ENCODE assay signal across 28 cellular contexts in the genomic region with DNA sequence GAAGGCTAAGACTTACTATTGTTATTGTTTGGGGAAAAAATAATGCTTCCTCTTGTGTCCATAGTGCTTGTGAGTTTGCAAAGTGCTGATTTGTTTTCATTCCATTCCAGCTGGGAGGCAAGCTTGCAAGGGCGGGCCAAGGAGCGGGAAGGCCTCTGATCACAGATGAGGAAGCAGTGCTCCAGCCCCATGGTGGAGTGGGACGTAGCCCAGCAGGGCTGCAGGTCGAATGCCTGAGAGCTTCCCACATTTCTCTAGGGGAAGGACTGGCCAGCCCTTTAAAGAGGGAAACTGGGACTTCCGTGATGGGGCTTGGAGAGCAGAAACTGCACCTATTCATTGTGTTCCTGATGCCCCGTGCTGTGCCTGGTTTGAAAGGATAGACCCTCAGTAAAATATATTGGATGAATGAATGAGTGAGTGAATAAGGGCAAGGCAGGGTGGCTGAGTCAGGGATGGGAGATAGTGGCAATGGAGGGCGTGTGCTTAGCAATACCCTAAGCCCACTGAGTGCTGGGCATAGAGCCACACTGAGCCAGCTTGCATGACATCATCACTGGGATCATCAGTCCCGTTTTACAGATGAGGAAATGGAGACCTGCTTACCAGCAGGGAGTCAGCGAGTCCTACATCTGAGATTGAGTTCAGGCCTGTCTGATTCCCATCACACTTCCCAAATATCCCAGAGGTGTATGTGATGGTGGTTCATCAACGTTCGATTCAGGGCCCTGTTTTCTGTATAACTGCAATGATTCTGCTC.
"Had no signal": no experiment of that assay in that cellular context is flagged by ENCODE, and none has a peak within 500 bp of the region (broad histone marks: within the 10 kb centered on the region; RNA-seq: fewer than 3 reads in every experiment).

No MANE protein-coding gene starts in this region.

- ATAC-seq: activated T-cell treated with anti-CD3 and anti-CD28 coated beads, Interleukin-2, amount 50 U/mL, for 72 hours; body of pancreas; effector memory CD8-positive, alpha-beta T cell; left colon; mucosa of descending colon; pancreas; psoas muscle; WTC11 had no signal

- H3K4me3 ChIP-seq: adrenal gland, body of pancreas, cardiac muscle cell, mucosa of descending colon, pancreas, psoas muscle, spleen, transverse colon had no signal

- H3K36me3 ChIP-seq: adrenal gland, cardiac muscle cell, pancreas, spleen, transverse colon had no signal

- H3K9me3 ChIP-seq: adrenal gland, body of pancreas, mucosa of descending colon, pancreas, psoas muscle, transverse colon had no signal

- FAIRE-seq: endothelial cell of umbilical vein, kidney, pancreas, urothelium cell line had no signal

- H3K4me1 ChIP-seq: adrenal gland, body of pancreas, pancreas, psoas muscle, spleen, transverse colon had no signal

- H3K27me3 ChIP-seq: adrenal gland, body of pancreas, cardiac muscle cell, pancreas, transverse colon had no signal

- H3K27ac ChIP-seq: adrenal gland, body of pancreas, cardiac muscle cell, pancreas, psoas muscle, spleen, transverse colon had no signal

- DNase-seq: activated CD4-positive, alpha-beta T cell treated with anti-CD3 and anti-CD28 coated beads for 1 hour; activated CD4-positive, alpha-beta T cell treated with anti-CD3 and anti-CD28 coated beads, Interleukin-2, amount 10 ng/mL, durations not matched to agents 7 days and 5 days; activated naive CD4-positive, alpha-beta T cell treated with anti-CD3 and anti-CD28 coated beads for 36 hours; activated naive CD8-positive, alpha-beta T cell treated with anti-CD3 and anti-CD28 coated beads for 36 hours; activated T-cell treated with anti-CD3 and anti-CD28 coated beads for 4 hours; activated T-cell treated with anti-CD3 and anti-CD28 coated beads, Interleukin-2, amount 50 U/mL, for 72 hours; adrenal gland; body of pancreas; cerebellar nuclear complex; cortex of kidney; effector memory CD8-positive, alpha-beta T cell; foreskin fibroblast; head of caudate nucleus; hippocampal formation; kidney; left colon; mucosa of descending colon; pancreas; psoas muscle; spleen; stimulated activated CD4-positive, alpha-beta T cell treated with anti-CD3 and anti-CD28 coated beads, Interleukin-2, amount 100 ng/mL, for 48 hours; stimulated activated naive CD4-positive, alpha-beta T cell treated with Interleukin-2 at 50 U/mL for 16 hours; T-helper 2 cell; transverse colon had no signal
